ENCODE assay signal across 16 cellular contexts in genomic region chr2:21333249-21333648, GRCh38.
DNase-seq lines count a peak whose midpoint lies in the region; ATAC-seq, FAIRE-seq and TF ChIP-seq lines count a peak whose summit lies in the region.
"Had no signal": no experiment of that assay in that cellular context is flagged by ENCODE, and none has a peak within 500 bp of the region (broad histone marks: within the 10 kb centered on the region; RNA-seq: fewer than 3 reads in every experiment).

No MANE protein-coding gene starts in this region.

- no peaks in the 10 kb centered on the region for H3K23me2 ChIP-seq in H9 (ENCODE audit: insufficient read length, low read depth, low read length, poor library complexity, severe bottlenecking)

- H3T11ph ChIP-seq in H9 (ENCODE audit: low read length) = no peak overlapping the region

- no peak overlapping the region for H3K4me3 ChIP-seq in right lobe of liver
- no peak overlapping the region for H3K4me3 ChIP-seq in HepG2 (replicated peaks in 1 of 3; ENCODE audit: insufficient read depth in 1 of 3, low read depth in 2 of 3, low read length in 3 of 3)
- no peak overlapping the region for H3K4me3 ChIP-seq in mucosa of descending colon

- no peak for FAIRE-seq in HepG2 (lab: Jason Lieb, UNC)
- FAIRE-seq: GM12891, GM18507 had no signal

- 76% methylated on average over 3 of the region's 5 CpGs for WGBS in right lobe of liver (ENCODE audit: insufficient coverage, low coverage, low lambda C conversion rate, missing lambda C conversion rate)
- 20% methylated on average over 5 of the region's 5 CpGs for WGBS in HepG2 (ENCODE audit: low lambda C conversion rate)
- no CpG with 5 or more reads among the region's 5 CpGs for WGBS in H9 (ENCODE audit: extremely low coverage, insufficient read length, low lambda C conversion rate)

- CTCF ChIA-PET in HepG2 (lab: Yijun Ruan, JAX; ENCODE audit: low intra/inter-chr PET ratio, low total read pairs) = no interaction called here

- no peak overlapping the region for H4K8ac ChIP-seq in H9 (replicated peaks; ENCODE audit: insufficient read length, low read depth, low read length)

- no peak overlapping the region for H4K91ac ChIP-seq in H9 (ENCODE audit: insufficient read length, low read depth, low read length)

- POLR2A ChIA-PET in HepG2 (lab: Yijun Ruan, JAX) = interaction anchor here (0.7 kb wide), 1 partner anchor 12 kb away, joined by 3 read pairs; no protein-coding TSS in a partner anchor

- H2BK120ac ChIP-seq in H9 (ENCODE audit: low read depth, low read length, poor library complexity, severe bottlenecking) = no peak overlapping the region

- H3K36me3 Mint-ChIP-seq in H9 (ENCODE audit: insufficient read depth in 1 of 3, low read depth in 3 of 3) = peaks cover 11 to 31% (median 14%) of the 10 kb centered on the region in 3 experiments

- TF ChIP-seq EP300 in HepG2 (IDR thresholded peaks at IDR 0.05; ENCODE audit: low read depth in 2 of 2, low read length in 2 of 2) (no peak), HepG2 (CRISPR knock-in tag; IDR thresholded peaks at IDR 0.05; ENCODE audit: borderline replicate concordance) (no peak)

- no peak overlapping the region; a peak in 1 of 7 replicates for H3K27ac Mint-ChIP-seq in H9

- H3K18ac ChIP-seq in H9 (ENCODE audit: insufficient read length, low read depth, low read length) = no peak overlapping the region

- H3K9ac ChIP-seq in HepG2 (ENCODE audit: insufficient read depth, low read depth, low read length) (no peak overlapping the region), H9 (ENCODE audit: extremely low read depth, insufficient read length, low read length) (no peak overlapping the region)

- intact Hi-C loops in right lobe of liver (cut with DNase I) (no loop called here), HepG2 (cut with micrococcal nuclease; ENCODE audit: unreplicated experiment) (no loop called here), mucosa of descending colon (cut with DNase I, micrococcal nuclease) (no loop called here)

- no peaks in the 10 kb centered on the region for H3K27me3 Mint-ChIP-seq in H9 (ENCODE audit: low read depth)

- H3K4me2 ChIP-seq in HepG2 (ENCODE audit: low read depth, low read length) (no peak overlapping the region), H9 (ENCODE audit: insufficient read depth, insufficient read length, low read length) (no peak overlapping the region)

- no peaks in the 10 kb centered on the region for H3K79me1 ChIP-seq in H9 (ENCODE audit: insufficient read depth, low read depth, low read length, poor library complexity, severe bottlenecking)

- no peak overlapping the region for H4K5ac ChIP-seq in H9 (ENCODE audit: insufficient read length, low read depth, low read length)

- no peak for TF ChIP-seq POLR2A in right lobe of liver (IDR thresholded peaks at IDR 0.05)
- TF ChIP-seq POLR2A in HepG2 (IDR thresholded peaks at IDR 0.05; ENCODE audit: insufficient read depth in 1 of 2, low read depth in 2 of 2, low read length in 2 of 2) = no peak

- no peak overlapping the region for H3K14ac ChIP-seq in H9 (ENCODE audit: insufficient read depth, low read length)

- no peak overlapping the region for H3K4me3 Mint-ChIP-seq in H9

- in situ Hi-C loops in HepG2 (cut with HindIII; ENCODE audit: extremely low pct_ligation_motif_present, low pct_unique_long_range_greater_than_20kb) = no loop called here

- no peak overlapping the region for H3K27ac ChIP-seq in right lobe of liver
- no peak overlapping the region for H3K27ac ChIP-seq in HepG2 (ENCODE audit: extremely low read length, insufficient read depth, low read length)
- H3K27ac ChIP-seq in H9 (ENCODE audit: insufficient read length, low read depth, low read length) = no peak overlapping the region

- H3K4me1 ChIP-seq in right lobe of liver = peaks cover 0 to 6% (median 3%) of the 10 kb centered on the region in 4 donors
- no peaks in the 10 kb centered on the region for H3K4me1 ChIP-seq in HepG2 (ENCODE audit: insufficient read depth, low read length)
- H3K4me1 ChIP-seq in mucosa of descending colon (ENCODE audit: low read depth) = peaks cover 9% of the 10 kb centered on the region
- no peaks in the 10 kb centered on the region for H3K4me1 ChIP-seq in H9 (ENCODE audit: insufficient read depth, low read length)

- H3K9me3 ChIP-seq in right lobe of liver (no peaks in the 10 kb centered on the region), HepG2 (ENCODE audit: low read length) (0 out of 2 replicates have a peak, but pooled peaks cover 6% of the 10 kb centered on the region), mucosa of descending colon (no peaks in the 10 kb centered on the region), H9 (ENCODE audit: control insufficient read depth, low read depth, low read length) (no peaks in the 10 kb centered on the region)

- H3K23ac ChIP-seq in H9 (ENCODE audit: insufficient read length, low read depth, low read length) = no peak overlapping the region

- BruUV-seq in HepG2 (replicated peaks; lab: Mats Ljungman, UMichigan) = no TSS peak

- H3K56ac ChIP-seq in H9 (ENCODE audit: insufficient read length, low read depth, low read length) = no peak overlapping the region

- H2BK20ac ChIP-seq in H9 (ENCODE audit: low read depth, low read length, poor library complexity, severe bottlenecking) = no peak overlapping the region

- H3K36me3 ChIP-seq in right lobe of liver (no peaks in the 10 kb centered on the region), HepG2 (replicated peaks in 1 of 2; ENCODE audit: control insufficient read depth in 1 of 2, insufficient read depth in 2 of 2, low read length in 2 of 2) (no peaks in the 10 kb centered on the region), mucosa of descending colon (ENCODE audit: low read depth) (no peaks in the 10 kb centered on the region)

- ATAC-seq in right lobe of liver (peak in 1 of 4 donors; percentile 43), HepG2 (no peak), mucosa of descending colon (peak; percentile 73), HG03175 (IDR thresholded peaks at IDR 0.05; ENCODE audit: unreplicated experiment) (no peak), GM18520 (IDR thresholded peaks at IDR 0.05; ENCODE audit: unreplicated experiment) (no peak)

- no peak for TF ChIP-seq CTCF in right lobe of liver (IDR thresholded peaks at IDR 0.05)
- TF ChIP-seq CTCF in HepG2 (CRISPR knock-in tag; IDR thresholded peaks at IDR 0.05) = no peak
- no peak for TF ChIP-seq CTCF in mucosa of descending colon (IDR thresholded peaks at IDR 0.05)
- no peak for TF ChIP-seq CTCF in H9 (conservative IDR thresholded peaks at IDR 0.05)

- no peak overlapping the region for H3K4ac ChIP-seq in H9 (ENCODE audit: low read depth, low read length)

- H2AFZ ChIP-seq in HepG2 (ENCODE audit: low read length) = no peak overlapping the region
- H2AFZ ChIP-seq in H9 (ENCODE audit: low read length) = no peak overlapping the region

- H3K9me3 Mint-ChIP-seq in H9 = peaks cover 36 to 37% of the 10 kb centered on the region in 2 experiments

- peaks cover 9 to 13% of the 10 kb centered on the region in 2 experiments for H3K4me1 Mint-ChIP-seq in H9

- H4K20me1 ChIP-seq in HepG2 (ENCODE audit: insufficient read depth, low read length) = no peaks in the 10 kb centered on the region
- H4K20me1 ChIP-seq in H9 (ENCODE audit: control insufficient read depth, insufficient read depth, insufficient read length) = no peaks in the 10 kb centered on the region

- H3K27me3 ChIP-seq in right lobe of liver (no peaks in the 10 kb centered on the region), HepG2 (ENCODE audit: control insufficient read depth in 1 of 2, insufficient read depth in 2 of 2, low read length in 2 of 2) (no peaks in the 10 kb centered on the region), H9 (ENCODE audit: insufficient read depth, low read length) (no peaks in the 10 kb centered on the region)

- H3K79me2 ChIP-seq in HepG2 (ENCODE audit: insufficient read depth, low read length) (no peaks in the 10 kb centered on the region), H9 (ENCODE audit: insufficient read depth, low read length) (no peaks in the 10 kb centered on the region)

- peak in 2 of 3 donors; percentile 30 to 50 for DNase-seq in right lobe of liver
- no peak for DNase-seq in HepG2 (ENCODE audit: low spot score)
- peak; percentile 6 for DNase-seq in astrocyte of the hippocampus (ENCODE audit: low read depth, low spot score)
- no peak for DNase-seq in mucosa of descending colon
- DNase-seq in H9 = no peak
- no peak for DNase-seq in stimulated activated CD4-positive, alpha-beta T cell treated with anti-CD3 and anti-CD28 coated beads, Interleukin-12 subunit alpha, Interleukin-12 subunit beta, amount 100 ng/mL, for 4 hours
- DNase-seq: C1 segment of cervical spinal cord, GDM1, GOT3, MM.1S, NCI-H187, SIG-M5 had no signal

- no peak overlapping the region for H2AK5ac ChIP-seq in H9 (ENCODE audit: insufficient read length, low read length)

- H2BK5ac ChIP-seq in H9 (ENCODE audit: insufficient read length, low read length) = no peak overlapping the region

- no peak overlapping the region for H2BK12ac ChIP-seq in H9 (ENCODE audit: insufficient read length, low read depth, low read length)

- H2BK15ac ChIP-seq in H9 (ENCODE audit: low read depth, low read length) = no peak overlapping the region

- no peak for TF ChIP-seq RAD21 in HepG2 (CRISPR knock-in tag; IDR thresholded peaks at IDR 0.05)

TF ChIP-seq in HepG2, 621 proteins besides CTCF, POLR2A, EP300 and RAD21 (continues in another document):
- TF ChIP-seq ZNF883 (CRISPR knock-in tag; IDR thresholded peaks at IDR 0.05; ENCODE audit: not compliant biosample characterization) = no peak
- TF ChIP-seq ZBTB39 (CRISPR knock-in tag; IDR thresholded peaks at IDR 0.05) = no peak
- no peak for TF ChIP-seq ZNF34 (CRISPR knock-in tag; IDR thresholded peaks at IDR 0.05; ENCODE audit: borderline replicate concordance)

Comparison
In these comparisons a context has a peak if more than half of its experiments do, and no peak if none do; other contexts are left out.
1. DNase-seq: peak in right lobe of liver (2 of 3) and astrocyte of the hippocampus (single experiment); none in HepG2 (single experiment), mucosa of descending colon (0 of 3), H9 (single experiment) and stimulated activated CD4-positive, alpha-beta T cell treated with anti-CD3 and anti-CD28 coated beads, Interleukin-12 subunit alpha, Interleukin-12 subunit beta, amount 100 ng/mL, for 4 hours (single experiment).